Comparison of ENCODE assay signal across 37 cellular contexts in genomic region chr3:126967386-126967785, GRCh38. TPM values are rescaled to one million over a fixed set of nuclear protein-coding genes. Genes with fewer than 3 reads are reported as not detected.
DNase-seq lines count a peak whose midpoint lies in the region; ATAC-seq, FAIRE-seq and TF ChIP-seq lines count a peak whose summit lies in the region.
"Had no signal": no experiment of that assay in that cellular context is flagged by ENCODE, and none has a peak within 500 bp of the region (broad histone marks: within the 10 kb centered on the region; RNA-seq: fewer than 3 reads in every experiment).

No MANE protein-coding gene starts in this region.

- CTCF ChIA-PET in K562 (lab: Yijun Ruan, JAX; ENCODE audit: low intra/inter-chr PET ratio): no interaction called here

- TF ChIP-seq CTCF in K562 (IDR thresholded peaks at IDR 0.05 in 2 of 3, conservative IDR thresholded peaks at IDR 0.05 in 1 of 3; ENCODE audit: insufficient read depth in 2 of 3, low read depth in 1 of 3, low read length in 3 of 3) (no peak), kidney (IDR thresholded peaks at IDR 0.05; ENCODE audit: borderline replicate concordance, extremely low read depth, insufficient read depth) (no peak), lower lobe of right lung (IDR thresholded peaks at IDR 0.05) (no peak), progenitor cell of endocrine pancreas (IDR thresholded peaks at IDR 0.05; ENCODE audit: unreplicated experiment) (no peak), omental fat pad (IDR thresholded peaks at IDR 0.05) (no peak)

- BruUV-seq in K562 (replicated peaks; lab: Mats Ljungman, UMichigan): no TSS peak

- 67% methylated on average over 9 of the region's 10 CpGs for WGBS in K562 (ENCODE audit: insufficient coverage, low coverage, missing lambda C conversion rate)

- intact Hi-C loops in K562 (cut with micrococcal nuclease): no loop called here
- intact Hi-C loops in kidney (cut with DNase I): no loop called here
- intact Hi-C loops in lower lobe of right lung (cut with DNase I): no loop called here

- peak overlapping the region; percentile 84 for H3K27ac Mint-ChIP-seq in progenitor cell of endocrine pancreas
- H3K27ac Mint-ChIP-seq: B cell; CD14-positive monocyte; CD4-positive, alpha-beta memory T cell; CD4-positive, alpha-beta T cell; CD4-positive, CD25-positive, alpha-beta regulatory T cell; CD8-positive, alpha-beta memory T cell; CD8-positive, alpha-beta T cell had no signal

- H3K9me1 ChIP-seq in K562 (ENCODE audit: control insufficient read depth, insufficient read depth, low read length): no peaks in the 10 kb centered on the region

- TF ChIP-seq POLR2A in K562 (conservative IDR thresholded peaks at IDR 0.05): no peak

- H3K27me3 Mint-ChIP-seq in progenitor cell of endocrine pancreas: peaks cover 4% of the 10 kb centered on the region

- H3K4me3 Mint-ChIP-seq in progenitor cell of endocrine pancreas (ENCODE audit: low read depth): no peak overlapping the region
- H3K4me3 Mint-ChIP-seq: B cell; CD14-positive monocyte; CD4-positive, alpha-beta memory T cell; CD4-positive, alpha-beta T cell; CD4-positive, CD25-positive, alpha-beta regulatory T cell; CD8-positive, alpha-beta memory T cell; CD8-positive, alpha-beta T cell had no signal

- H3K36me3 Mint-ChIP-seq in progenitor cell of endocrine pancreas (ENCODE audit: insufficient read depth): peaks cover 3% of the 10 kb centered on the region
- H3K36me3 Mint-ChIP-seq: CD14-positive monocyte; CD4-positive, alpha-beta memory T cell; CD4-positive, CD25-positive, alpha-beta regulatory T cell; CD8-positive, alpha-beta memory T cell; CD8-positive, alpha-beta T cell had no signal

- H3K36me3 ChIP-seq in K562 (ENCODE audit: control insufficient read depth, insufficient read depth, low read length): no peaks in the 10 kb centered on the region
- no peaks in the 10 kb centered on the region for H3K36me3 ChIP-seq in kidney (ENCODE audit: control insufficient read depth in 1 of 2, insufficient read depth in 2 of 2, low read length in 2 of 2)
- no peaks in the 10 kb centered on the region for H3K36me3 ChIP-seq in lower lobe of right lung
- H3K36me3 ChIP-seq: BE2C; BLaER1; BLaER1 treated with 17β-estradiol and CSF1 and Interleukin-3, amounts not matched to agents 10 nM and 100 nM had no signal

- H3K9ac ChIP-seq in K562 (ENCODE audit: insufficient read depth in 1 of 2, low read depth in 2 of 2, low read length in 2 of 2) (no peak overlapping the region), kidney (ENCODE audit: low read length in 2 of 2) (no peak overlapping the region)
- H3K9ac ChIP-seq: BLaER1; BLaER1 treated with 17β-estradiol and CSF1 and Interleukin-3, amounts not matched to agents 10 nM and 100 nM had no signal

- POLR2A ChIA-PET in K562 (lab: Yijun Ruan, JAX): interaction anchor here (0.6 to 1.0 kb wide), 3 partner anchors 19 to 1180 kb away, joined by 3 read pairs; no protein-coding TSS in a partner anchor

- TF ChIP-seq EP300 in K562 (IDR thresholded peaks at IDR 0.05; ENCODE audit: low read length): no peak

- H3K4me1 ChIP-seq in K562 (replicated peaks in 1 of 2; ENCODE audit: control insufficient read depth in 2 of 2, insufficient read depth in 2 of 2, low read length in 2 of 2) (peaks cover 0 to 4% of the 10 kb centered on the region in 2 experiments; a peak in 3 of 5 replicates), kidney (ENCODE audit: control insufficient read depth in 1 of 2, insufficient read depth in 1 of 2, low read depth in 1 of 2, low read length in 2 of 2) (peaks cover 0 to under 1% of the 10 kb centered on the region in 2 donors), lower lobe of right lung (no peaks in the 10 kb centered on the region)
- H3K4me1 ChIP-seq: A549 had no signal

- DNase-seq in K562 (ENCODE audit: extremely low read depth in 1 of 4, low spot score in 3 of 4): no peak
- DNase-seq in kidney: peak; percentile 58
- peak; percentile 37 for DNase-seq in lower lobe of right lung
- no peak for DNase-seq in progenitor cell of endocrine pancreas (ENCODE audit: low spot score, unreplicated experiment)
- DNase-seq in T-helper 2 cell: no peak
- no peak for DNase-seq in omental fat pad (ENCODE audit: low spot score)
- DNase-seq in urothelium cell line (ENCODE audit: low spot score): no peak
- no peak for DNase-seq in UCSD-AML1 (lab: John Stamatoyannopoulos, UW; ENCODE audit: unreplicated experiment)
- DNase-seq: 8988T; ACHN; AML-193; BE2C; C1 segment of cervical spinal cord; Caco-2; Calu3; CD4-positive, alpha-beta memory T cell; CD4-positive, alpha-beta T cell; CD4-positive, CD25-positive, alpha-beta regulatory T cell; CD8-positive, alpha-beta T cell; COR-L47; DMS 273 treated with DMSO at 0.1 percent for 48 hours; DMS153; DMS53; DMS79; DMS79 treated with DMSO at 0.1 percent for 48 hours; DND-41; EL had no signal

- in situ Hi-C loops in K562 (cut with MboI): no loop called here

- no peaks in the 10 kb centered on the region for H4K20me1 ChIP-seq in K562 (replicated peaks; ENCODE audit: control insufficient read depth, insufficient read depth, low read length)
- H4K20me1 ChIP-seq: BLaER1 had no signal

- no peak overlapping the region for H2AFZ ChIP-seq in K562 (ENCODE audit: low read depth, low read length)

- no peak for TF ChIP-seq RAD21 in K562 (CRISPR knock-in tag; conservative IDR thresholded peaks at IDR 0.05 in 1 of 2, IDR thresholded peaks at IDR 0.05 in 1 of 2)

- H3K4me1 Mint-ChIP-seq in progenitor cell of endocrine pancreas (ENCODE audit: low read depth): peaks cover 6% of the 10 kb centered on the region
- H3K4me1 Mint-ChIP-seq: CD14-positive monocyte; CD4-positive, CD25-positive, alpha-beta regulatory T cell; CD8-positive, alpha-beta memory T cell had no signal

- H3K79me2 ChIP-seq in K562 (ENCODE audit: control insufficient read depth, insufficient read depth, low read length): no peaks in the 10 kb centered on the region

- H3K27ac ChIP-seq in K562 (ENCODE audit: extremely low read depth, low read depth, low read length): no peak overlapping the region
- no peak overlapping the region for H3K27ac ChIP-seq in kidney (ENCODE audit: low read depth in 2 of 2, low read length in 2 of 2)
- no peak overlapping the region for H3K27ac ChIP-seq in lower lobe of right lung
- H3K27ac ChIP-seq: 22Rv1; A549; BLaER1; BLaER1 treated with 17β-estradiol and CSF1 and Interleukin-3, amounts not matched to agents 10 nM and 100 nM; C4-2B had no signal

- H3K4me3 ChIP-seq in K562: no peak overlapping the region
- H3K4me3 ChIP-seq in kidney (ENCODE audit: low read length in 2 of 2): no peak overlapping the region
- no peak overlapping the region for H3K4me3 ChIP-seq in lower lobe of right lung
- H3K4me3 ChIP-seq: A549; BLaER1; BLaER1 treated with 17β-estradiol and CSF1 and Interleukin-3, amounts not matched to agents 10 nM and 100 nM had no signal

- no peak for ATAC-seq in K562
- no peak for ATAC-seq in lower lobe of right lung
- ATAC-seq in omental fat pad (ENCODE audit: low FRiP score): no peak
- ATAC-seq: A549; CD8-positive, alpha-beta T cell had no signal

- FAIRE-seq in K562 (lab: Jason Lieb, UNC): no peak
- no peak for FAIRE-seq in kidney (lab: Jason Lieb, UNC)
- no peak for FAIRE-seq in urothelium cell line (lab: Jason Lieb, UNC)
- FAIRE-seq: A204.1, A549, D721Med had no signal

- no peak overlapping the region for H3K4me2 ChIP-seq in K562 (ENCODE audit: insufficient read depth, low read length)
- H3K4me2 ChIP-seq: A549; BLaER1; BLaER1 treated with 17β-estradiol and CSF1 and Interleukin-3, amounts not matched to agents 10 nM and 100 nM had no signal

- H3K27me3 ChIP-seq in K562 (ENCODE audit: control insufficient read depth in 2 of 2, insufficient read depth in 2 of 2, low read length in 2 of 2) (no peaks in the 10 kb centered on the region), lower lobe of right lung (ENCODE audit: low read depth) (no peaks in the 10 kb centered on the region)
- H3K27me3 ChIP-seq: BE2C, BLaER1 had no signal

- H3K9me3 ChIP-seq in K562 (replicated peaks; ENCODE audit: control insufficient read depth, insufficient read depth, low read depth, low read length) (no peaks in the 10 kb centered on the region), kidney (ENCODE audit: control insufficient read depth in 1 of 2, low read length in 2 of 2) (no peaks in the 10 kb centered on the region), lower lobe of right lung (no peaks in the 10 kb centered on the region)
- H3K9me3 ChIP-seq: A549; BE2C; BLaER1; BLaER1 treated with 17β-estradiol and CSF1 and Interleukin-3, amounts not matched to agents 10 nM and 100 nM; Caco-2 had no signal

- H3K9me3 Mint-ChIP-seq in progenitor cell of endocrine pancreas (ENCODE audit: low read depth): no peaks in the 10 kb centered on the region
- H3K9me3 Mint-ChIP-seq: CD4-positive, alpha-beta memory T cell; CD4-positive, alpha-beta T cell; CD8-positive, alpha-beta memory T cell; CD8-positive, alpha-beta T cell had no signal

RNA-seq across cellular contexts. Expression of gene PLXNA1, which starts 15.5 kb away (rescaled TPM):
- 126 and 340 TPM in 2 replicates for total RNA-seq in K562 (2011; cell fraction: chromatin; rRNA removed; ENCODE audit: low replicate concordance)
- 201 and 257 TPM in 2 replicates for total RNA-seq in K562 (2011; cell fraction: nucleolus; rRNA removed)
- total RNA-seq in K562 (2011; cell fraction: nucleoplasm; rRNA removed): 135 and 137 TPM in 2 replicates
- total RNA-seq in K562 (2014; rRNA removed) (25.7 and 29.7 TPM in 2 replicates), K562 (2014; rRNA removed; fragmentation: Illumina TruSeq; extraction: Trizol) (11.4 and 14.0 TPM in 2 replicates), K562 (2015; rRNA removed; fragmentation: Illumina TruSeq; extraction: Trizol) (14.4 and 15.6 TPM in 2 replicates), K562 (2021) (49.3 and 59.9 TPM in 2 replicates), kidney (29.0 TPM), lower lobe of right lung (48.1 TPM), progenitor cell of endocrine pancreas (104 and 107 TPM in 2 replicates), omental fat pad (10 to 100 TPM; 21.7 to 56.4 (median 37.3) TPM)
- polyA plus RNA-seq in K562 (2011; rRNA removed) (39.2 and 54.7 TPM in 2 replicates), K562 (2014; fragmentation: Illumina TruSeq; extraction: Trizol) (16.8 and 30.4 TPM in 2 replicates), K562 (2014; fragmentation: Nextera tagmentation; extraction: Ambion mirVana) (under 1 TPM; 0.23 to 0.35 TPM), K562 (2014; rRNA removed) (32.3 and 37.7 TPM in 2 replicates), kidney (ENCODE audit: insufficient read depth, low read depth, low replicate concordance) (5.3 TPM)
- polyA plus RNA-seq in K562 (2011; cell fraction: cytosol; rRNA removed): 30.3 and 79.8 TPM in 2 replicates
- 230 and 364 TPM in 2 replicates for polyA plus RNA-seq in K562 (2011; cell fraction: nucleus; rRNA removed)
- polyA plus RNA-seq in K562 (2012): 30.0 and 54.1 TPM in 2 replicates
- 37.0 and 87.9 TPM in 2 replicates for polyA minus RNA-seq in K562 (2011; rRNA and poly(A)+ RNA removed)
- polyA minus RNA-seq in K562 (2011; cell fraction: cytosol; rRNA and poly(A)+ RNA removed): 46.9 and 52.1 TPM in 2 replicates
- 79.0 and 94.2 TPM in 2 replicates for polyA minus RNA-seq in K562 (2011; cell fraction: nucleus; rRNA and poly(A)+ RNA removed)
- polyA plus RNA-seq: CD14-positive monocyte had no signal

Comparison
In these comparisons a context has a peak if more than half of its experiments do, and no peak if none do; other contexts are left out.
1. DNase-seq: peak in kidney (single experiment) and lower lobe of right lung (single experiment); none in K562 (0 of 4), progenitor cell of endocrine pancreas (single experiment), T-helper 2 cell (0 of 5), omental fat pad (single experiment), urothelium cell line (single experiment) and UCSD-AML1 (single experiment).